14 cellular contexts compared by ENCODE assay signal in genomic region chr2:226849349-226849748, GRCh38. TPM values are rescaled to one million over a fixed set of nuclear protein-coding genes. Genes with fewer than 3 reads are reported as not detected.
DNase-seq lines count a peak whose midpoint lies in the region; TF ChIP-seq lines count a peak whose summit lies in the region.
"Had no signal": no experiment of that assay in that cellular context is flagged by ENCODE, and none has a peak within 500 bp of the region (broad histone marks: within the 10 kb centered on the region; RNA-seq: fewer than 3 reads in every experiment).

No MANE protein-coding gene starts in this region.

- H3K9ac ChIP-seq in mammary epithelial cell (ENCODE audit: insufficient read depth, low read length) (no peak overlapping the region), mesenchymal stem cell (ENCODE audit: low read length) (no peak overlapping the region)
- H3K9ac ChIP-seq: BLaER1 had no signal

- H3K27me3 ChIP-seq in mammary epithelial cell (ENCODE audit: insufficient read depth, low read length) (no peaks in the 10 kb centered on the region), mesenchymal stem cell (ENCODE audit: control insufficient read depth in 1 of 2, insufficient read depth in 1 of 2, low read length in 2 of 2) (no peaks in the 10 kb centered on the region)
- H3K27me3 ChIP-seq: BLaER1 had no signal

- peak overlapping the region; percentile 36 for H2BK15ac ChIP-seq in mesenchymal stem cell (ENCODE audit: low read depth, poor library complexity, severe bottlenecking)

- H2AFZ ChIP-seq in mammary epithelial cell (ENCODE audit: low read depth, low read length) (no peak overlapping the region), mesenchymal stem cell (ENCODE audit: low read depth, low read length) (no peak overlapping the region)

- H3K79me2 ChIP-seq in mammary epithelial cell (ENCODE audit: insufficient read depth, low read length): peaks cover 3% of the 10 kb centered on the region

- intact Hi-C loops in MCF 10A (cut with micrococcal nuclease): no loop called here
- intact Hi-C loops in mammary epithelial cell (cut with micrococcal nuclease): no loop called here

- no peaks in the 10 kb centered on the region for H3K27me3 Mint-ChIP-seq in MCF 10A (ENCODE audit: insufficient read depth, unreplicated experiment)

- no peak overlapping the region for H2BK120ac ChIP-seq in mesenchymal stem cell (ENCODE audit: low read depth, low read length)

- H3K4me1 ChIP-seq in mammary epithelial cell (ENCODE audit: insufficient read depth, low read length): no peaks in the 10 kb centered on the region
- H3K4me1 ChIP-seq in mesenchymal stem cell (ENCODE audit: control insufficient read depth, insufficient read depth, low read depth, low read length): no peaks in the 10 kb centered on the region
- H3K4me1 ChIP-seq: BLaER1 had no signal

- dilution Hi-C loops in mammary epithelial cell (cut with HindIII; ENCODE audit: low sequenced_read_pairs): no loop called here

- no peaks in the 10 kb centered on the region for H3K9me3 Mint-ChIP-seq in MCF 10A (ENCODE audit: unreplicated experiment)

- no peak overlapping the region for H3K23ac ChIP-seq in mesenchymal stem cell (ENCODE audit: low read length in 2 of 2)

- WGBS in mammary epithelial cell (ENCODE audit: low coverage, missing lambda C conversion rate): 58% methylated on average over 2 of the region's 2 CpGs
- no CpG with 5 or more reads among the region's 2 CpGs for WGBS in mesenchymal stem cell

- in situ Hi-C loops in mammary epithelial cell (cut with MboI; ENCODE audit: low sequenced_read_pairs in 2 of 2): no loop called here

- no peak overlapping the region for H3K18ac ChIP-seq in mesenchymal stem cell (ENCODE audit: low read depth in 1 of 2, low read length in 2 of 2)

- CTCF ChIA-PET in MCF 10A (lab: Yijun Ruan, JAX) (no interaction called here), mammary epithelial cell (lab: Charles Lee; ENCODE audit: low non-redundant PET) (no interaction called here)

- no peak overlapping the region for H4K91ac ChIP-seq in mesenchymal stem cell (ENCODE audit: low read length)

- H4K8ac ChIP-seq in mesenchymal stem cell (ENCODE audit: low read length): no peak overlapping the region

- peak overlapping the region; percentile 52 for H3K27ac Mint-ChIP-seq in MCF 10A (ENCODE audit: low read depth, unreplicated experiment)

- H2BK5ac ChIP-seq in mesenchymal stem cell (ENCODE audit: low read depth, low read length, poor library complexity, severe bottlenecking): no peak overlapping the region

- H3K4me2 ChIP-seq in mammary epithelial cell (ENCODE audit: insufficient read depth, low read depth, low read length) (no peak overlapping the region), mesenchymal stem cell (ENCODE audit: low read length, poor library complexity, severe bottlenecking) (no peak overlapping the region)
- H3K4me2 ChIP-seq: BLaER1 had no signal

- H4K20me1 ChIP-seq in mammary epithelial cell (ENCODE audit: insufficient read depth, low read length): no peaks in the 10 kb centered on the region
- H4K20me1 ChIP-seq: BLaER1 had no signal

- no peak overlapping the region for H3K4me3 Mint-ChIP-seq in MCF 10A (ENCODE audit: unreplicated experiment)

- H2AK5ac ChIP-seq in mesenchymal stem cell (ENCODE audit: low read length, severe bottlenecking): no peak overlapping the region

- H3K79me1 ChIP-seq in mesenchymal stem cell (replicated peaks; ENCODE audit: low read length, poor library complexity, severe bottlenecking): peaks cover 36% of the 10 kb centered on the region

- H3K9me3 ChIP-seq in mammary epithelial cell (replicated peaks; ENCODE audit: insufficient read depth, low read length) (no peaks in the 10 kb centered on the region), mesenchymal stem cell (ENCODE audit: control insufficient read depth, low read length) (no peaks in the 10 kb centered on the region)
- H3K9me3 ChIP-seq: BLaER1 had no signal

- POLR2A ChIA-PET in MCF 10A (lab: Yijun Ruan, JAX): interaction anchor here (0.9 to 3.6 kb wide), 3 partner anchors 10 to 13 kb away, joined by 3 to 17 read pairs (median 6); partner anchors contain the start of gene RHBDD1

- no peaks in the 10 kb centered on the region for H3K4me1 Mint-ChIP-seq in MCF 10A (ENCODE audit: insufficient read depth, unreplicated experiment)

- TF ChIP-seq CTCF in MCF 10A (IDR thresholded peaks at IDR 0.05; ENCODE audit: unreplicated experiment) (no peak), mammary epithelial cell (conservative IDR thresholded peaks at IDR 0.05 in 1 of 2, IDR thresholded peaks at IDR 0.05 in 1 of 2; ENCODE audit: extremely low read depth in 1 of 2, insufficient read depth in 1 of 2, low read depth in 1 of 2, low read length in 2 of 2) (no peak)

- H3K27ac ChIP-seq in mammary epithelial cell (ENCODE audit: insufficient read depth, low read depth, low read length) (no peak overlapping the region), mesenchymal stem cell (ENCODE audit: low read length, poor library complexity, severe bottlenecking) (no peak overlapping the region)
- H3K27ac ChIP-seq: 22Rv1, BLaER1, HL-60 had no signal

- no peak overlapping the region for H3K4ac ChIP-seq in mesenchymal stem cell (ENCODE audit: low read depth in 1 of 2, low read length in 2 of 2)

- H3K36me3 Mint-ChIP-seq in MCF 10A (ENCODE audit: insufficient read depth, unreplicated experiment): peaks cover 4% of the 10 kb centered on the region

- H3K4me3 ChIP-seq in mammary epithelial cell (replicated peaks in 1 of 3; ENCODE audit: insufficient read depth in 1 of 3, low read depth in 2 of 3, low read length in 3 of 3) (no peak overlapping the region), mesenchymal stem cell (ENCODE audit: insufficient read depth in 1 of 2, low read depth in 1 of 2, low read length in 2 of 2) (no peak overlapping the region)
- H3K4me3 ChIP-seq: BLaER1 had no signal

- DNase-seq in MCF 10A (ENCODE audit: unreplicated experiment) (no peak), mammary epithelial cell (no peak), cerebellum (ENCODE audit: low spot score) (peak; percentile 25), mesenchymal stem cell (no peak), NAMALWA (ENCODE audit: low spot score) (no peak), glomerular visceral epithelial cell (ENCODE audit: extremely low spot score) (no peak), NOMO-1 treated with dmso at 0.1 percent for 144 hours (lab: John Stamatoyannopoulos, UW; ENCODE audit: unreplicated experiment) (no peak)
- no peak for DNase-seq in activated naive CD4-positive, alpha-beta T cell (lab: John Stamatoyannopoulos, UW)
- DNase-seq: AML-193, Calu3, DMS 273 treated with DMSO at 0.1 percent for 48 hours had no signal

- BruUV-seq in MCF 10A (replicated peaks; lab: Mats Ljungman, UMichigan) (no TSS peak), mammary epithelial cell (replicated peaks; lab: Mats Ljungman, UMichigan) (no TSS peak)

- H3K36me3 ChIP-seq in mammary epithelial cell (ENCODE audit: insufficient read depth, low read length): no peaks in the 10 kb centered on the region
- peaks cover 0 to 5% of the 10 kb centered on the region in 2 experiments for H3K36me3 ChIP-seq in mesenchymal stem cell (ENCODE audit: control insufficient read depth in 1 of 2, insufficient read depth in 2 of 2, low read depth in 1 of 2, low read length in 2 of 2)

- H3K14ac ChIP-seq in mesenchymal stem cell (ENCODE audit: low read length in 2 of 2): no peak overlapping the region

- H2BK12ac ChIP-seq in mesenchymal stem cell (ENCODE audit: low read length in 2 of 2): no peak overlapping the region

RNA-seq across cellular contexts. Expression of gene RHBDD1, which starts 13.5 kb away (rescaled TPM):
- total RNA-seq in MCF 10A (2022): 75.2 and 76.0 TPM in 2 replicates
- total RNA-seq in mammary epithelial cell: 10 to 100 TPM; 43.3 to 52.1 TPM
- polyA plus RNA-seq in mammary epithelial cell: 12.1 TPM
- polyA minus RNA-seq in mammary epithelial cell: 63.2 TPM
- total RNA-seq in cerebellum: 70.5 TPM
- polyA plus RNA-seq in mesenchymal stem cell (2013, experiment 1 of 2): 20.6 TPM
- polyA plus RNA-seq in mesenchymal stem cell (2013, experiment 2 of 2): 20.9 TPM

RNA-seq across cellular contexts. Expression of gene IRS1, which starts 49.7 kb away (rescaled TPM):
- total RNA-seq in MCF 10A (2022) (6.1 and 10.5 TPM in 2 replicates), mammary epithelial cell (10 to 100 TPM; 25.8 to 36.2 TPM), cerebellum (12.2 TPM)
- 27.6 TPM for polyA plus RNA-seq in mammary epithelial cell
- 45.6 TPM for polyA minus RNA-seq in mammary epithelial cell
- 30.0 TPM for polyA plus RNA-seq in mesenchymal stem cell (2013, experiment 1 of 2)
- 28.7 TPM for polyA plus RNA-seq in mesenchymal stem cell (2013, experiment 2 of 2)
